In the genomic region with DNA sequence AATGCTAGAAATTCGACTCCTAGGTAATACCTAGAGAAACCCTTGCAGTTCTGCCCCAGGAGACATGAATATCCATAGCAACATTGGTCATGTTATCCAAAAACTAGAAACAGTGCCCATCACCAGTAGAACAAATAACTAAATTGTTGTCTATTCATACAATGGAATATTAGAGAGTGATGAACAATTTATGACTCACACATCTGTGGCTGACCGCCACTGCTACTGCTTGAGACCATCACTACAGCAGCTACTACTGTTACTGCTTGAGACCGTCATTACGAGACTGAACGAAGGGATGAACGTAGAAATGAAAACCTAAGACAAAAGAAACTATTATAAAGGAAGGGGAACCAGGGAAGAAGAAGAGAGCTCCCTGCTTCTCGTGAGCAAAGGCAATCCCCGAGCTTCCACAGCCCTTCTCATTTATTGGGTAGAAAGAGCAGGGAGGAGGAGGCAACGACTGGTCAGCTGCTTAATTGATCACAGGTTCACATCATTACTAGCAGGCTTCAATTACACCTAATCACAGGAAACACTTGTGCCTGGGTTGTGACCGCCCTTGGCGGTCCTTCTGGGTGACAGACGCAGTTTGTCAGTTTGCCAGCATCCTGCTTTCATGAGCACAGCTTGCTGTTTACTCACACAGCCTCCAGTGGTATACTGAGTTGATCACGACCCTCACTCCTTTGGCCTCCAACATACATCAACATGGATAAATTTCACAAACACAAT, we compare ENCODE assay signal across 29 cellular contexts. TPM values are rescaled to one million over a fixed set of nuclear protein-coding genes. Genes with fewer than 3 reads are reported as not detected.
DNase-seq lines count a peak whose midpoint lies in the region; ATAC-seq lines count a peak whose summit lies in the region.
"Had no signal": no experiment of that assay in that cellular context is flagged by ENCODE, and none has a peak within 500 bp of the region (broad histone marks: within the 10 kb centered on the region; RNA-seq: fewer than 3 reads in every experiment).

No MANE protein-coding gene starts in this region.

- DNase-seq in COLO829 (ENCODE audit: low spot score) (peak; percentile 79), NCI-H146 treated with DMSO at 0.1 percent for 48 hours (lab: John Stamatoyannopoulos, UW; ENCODE audit: unreplicated experiment) (peak; percentile 22), T-helper 17 cell (no peak), islet precursor cell (peak; percentile 36), GDM1 (lab: John Stamatoyannopoulos, UW) (no peak)
- DNase-seq in activated T-cell treated with anti-CD3 and anti-CD28 coated beads, Interleukin-2, amount 50 U/mL, for 24 hours = no peak
- DNase-seq in activated CD8-positive, alpha-beta memory T cell treated with anti-CD3 and anti-CD28 coated beads, Interleukin-2, amount 50 U/mL, for 4 hours = no peak
- DNase-seq: activated CD4-positive, alpha-beta memory T cell treated with anti-CD3 and anti-CD28 coated beads for 36 hours; activated CD8-positive, alpha-beta memory T cell treated with anti-CD3 and anti-CD28 coated beads, Interleukin-2, amount 50 U/mL, for 48 hours; activated naive CD4-positive, alpha-beta T cell treated with anti-CD3 and anti-CD28 coated beads, Interleukin-2, amount 50 U/mL, for 16 hours; anterior cingulate cortex; Calu3; DMS79 treated with DMSO at 0.1 percent for 48 hours; effector CD4-positive, alpha-beta T cell; heart left ventricle; KBM-7; mammary epithelial cell; NCI-H187; NCI-H2227 treated with DMSO at 0.1 percent for 48 hours; NCI-H526 treated with DMSO at 0.1 percent for 48 hours; right cardiac atrium had no signal

- H3K36me3 Mint-ChIP-seq in T-helper 17 cell (ENCODE audit: low read depth) = no peaks in the 10 kb centered on the region
- no peaks in the 10 kb centered on the region for H3K36me3 Mint-ChIP-seq in activated T-cell treated with anti-CD3 and anti-CD28 coated beads, Interleukin-2, amount 50 U/mL, for 24 hours (ENCODE audit: low read depth)
- H3K36me3 Mint-ChIP-seq: activated CD4-positive, alpha-beta memory T cell treated with anti-CD3 and anti-CD28 coated beads for 36 hours had no signal

- peaks cover 35% of the 10 kb centered on the region for H3K27me3 Mint-ChIP-seq in T-helper 17 cell
- H3K27me3 Mint-ChIP-seq in activated T-cell treated with anti-CD3 and anti-CD28 coated beads, Interleukin-2, amount 50 U/mL, for 24 hours = peaks cover 40% of the 10 kb centered on the region

- no peaks in the 10 kb centered on the region for H3K9me3 Mint-ChIP-seq in activated T-cell treated with anti-CD3 and anti-CD28 coated beads, Interleukin-2, amount 50 U/mL, for 24 hours
- H3K9me3 Mint-ChIP-seq: activated CD4-positive, alpha-beta memory T cell treated with anti-CD3 and anti-CD28 coated beads for 36 hours; activated T-helper 17 cell treated with anti-CD3 and anti-CD28 coated beads, Interleukin-2, amount 50 U/mL, for 72 hours had no signal

- H3K4me1 Mint-ChIP-seq in T-helper 17 cell = no peaks in the 10 kb centered on the region
- H3K4me1 Mint-ChIP-seq in activated T-cell treated with anti-CD3 and anti-CD28 coated beads, Interleukin-2, amount 50 U/mL, for 24 hours (ENCODE audit: low read depth) = no peaks in the 10 kb centered on the region
- H3K4me1 Mint-ChIP-seq: activated T-helper 17 cell treated with anti-CD3 and anti-CD28 coated beads, Interleukin-2, amount 50 U/mL, for 72 hours; nephron had no signal

- ATAC-seq in T-helper 17 cell = no peak
- ATAC-seq: activated CD4-positive, CD25-positive, alpha-beta regulatory T cell treated with anti-CD3 and anti-CD28 coated beads, Interleukin-2, amount 50 U/mL, for 24 hours; activated T-helper 17 cell treated with anti-CD3 and anti-CD28 coated beads, Interleukin-2, amount 50 U/mL, for 72 hours; heart left ventricle; right cardiac atrium; Right ventricle myocardium inferior had no signal

- peak overlapping the region; percentile 27 for H3K27ac Mint-ChIP-seq in T-helper 17 cell
- no peak overlapping the region for H3K27ac Mint-ChIP-seq in activated T-cell treated with anti-CD3 and anti-CD28 coated beads, Interleukin-2, amount 50 U/mL, for 24 hours
- H3K27ac Mint-ChIP-seq: activated CD4-positive, alpha-beta memory T cell treated with anti-CD3 and anti-CD28 coated beads for 36 hours; activated T-helper 17 cell treated with anti-CD3 and anti-CD28 coated beads, Interleukin-2, amount 50 U/mL, for 72 hours; nephron had no signal

- H3K4me3 Mint-ChIP-seq in T-helper 17 cell = no peak overlapping the region
- no peak overlapping the region for H3K4me3 Mint-ChIP-seq in activated T-cell treated with anti-CD3 and anti-CD28 coated beads, Interleukin-2, amount 50 U/mL, for 24 hours
- H3K4me3 Mint-ChIP-seq: activated CD4-positive, alpha-beta memory T cell treated with anti-CD3 and anti-CD28 coated beads for 36 hours; activated T-helper 17 cell treated with anti-CD3 and anti-CD28 coated beads, Interleukin-2, amount 50 U/mL, for 72 hours; nephron had no signal

- H3K9me3 ChIP-seq in T-helper 17 cell (ENCODE audit: control insufficient read depth, low read length, poor library complexity, severe bottlenecking) = no peaks in the 10 kb centered on the region
- H3K9me3 ChIP-seq: BLaER1 had no signal

RNA-seq across cellular contexts. Expression of gene PADI4, which starts 14.1 kb away (rescaled TPM):
- total RNA-seq in T-helper 17 cell = 1 to 10 TPM; 1.5 to 1.6 TPM
- total RNA-seq: bronchial epithelial cell, Calu3, fibroblast of villous mesenchyme, tibial nerve had no signal

RNA-seq across cellular contexts. Expression of gene PADI3, which starts 45.0 kb away (rescaled TPM):
- not detected for total RNA-seq in T-helper 17 cell
- total RNA-seq: activated CD4-positive, alpha-beta memory T cell treated with anti-CD3 and anti-CD28 coated beads for 36 hours; activated T-helper 17 cell treated with anti-CD3 and anti-CD28 coated beads, Interleukin-2, amount 50 U/mL, for 72 hours; fibroblast of villous mesenchyme; heart left ventricle; right cardiac atrium; Right ventricle myocardium inferior; tibial nerve had no signal

Comparison
In these comparisons a context has a peak if more than half of its experiments do, and no peak if none do; other contexts are left out.
1. DNase-seq: peak in COLO829 (single experiment), NCI-H146 treated with DMSO at 0.1 percent for 48 hours (single experiment) and islet precursor cell (single experiment); none in T-helper 17 cell (0 of 3), activated T-cell treated with anti-CD3 and anti-CD28 coated beads, Interleukin-2, amount 50 U/mL, for 24 hours (single experiment), activated CD8-positive, alpha-beta memory T cell treated with anti-CD3 and anti-CD28 coated beads, Interleukin-2, amount 50 U/mL, for 4 hours (single experiment) and GDM1 (single experiment).